In the genomic region with DNA sequence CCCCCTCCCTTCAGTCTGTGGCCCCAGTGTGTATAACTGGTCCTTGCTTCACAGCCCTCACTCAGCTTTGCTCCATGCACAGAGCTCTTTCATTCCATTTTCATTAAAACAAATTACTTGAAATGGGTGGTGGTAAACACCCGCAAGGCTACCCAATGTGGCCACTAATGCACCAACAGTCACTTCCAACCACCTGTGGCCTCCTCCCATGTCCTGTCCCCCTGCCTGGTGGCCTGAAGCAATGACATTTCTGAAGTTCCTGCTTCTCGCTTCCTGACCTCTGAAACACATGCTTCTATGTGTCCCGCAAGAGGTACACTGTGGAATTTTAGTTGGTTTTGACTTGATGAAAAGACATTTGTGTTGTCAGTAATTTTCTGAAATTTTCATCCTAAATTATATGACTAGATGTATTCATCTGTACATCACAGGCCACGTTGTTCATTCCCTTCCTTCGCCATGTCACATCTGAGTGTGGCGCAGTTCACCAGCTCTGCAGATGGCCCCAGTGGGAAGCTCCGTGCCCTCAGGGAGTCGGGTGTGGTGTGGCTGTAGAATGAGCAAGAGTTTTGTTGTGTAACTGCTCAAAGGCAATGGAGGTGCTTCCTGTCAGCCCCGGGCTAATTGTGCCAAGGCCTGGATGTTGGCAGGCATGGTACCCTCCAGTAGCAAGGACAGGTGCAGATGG, we compare ENCODE assay signal across 19 cellular contexts. TPM values are rescaled to one million over a fixed set of nuclear protein-coding genes. Genes with fewer than 3 reads are reported as not detected.
DNase-seq lines count a peak whose midpoint lies in the region; ATAC-seq and TF ChIP-seq lines count a peak whose summit lies in the region.
"Had no signal": no experiment of that assay in that cellular context is flagged by ENCODE, and none has a peak within 500 bp of the region (broad histone marks: within the 10 kb centered on the region; RNA-seq: fewer than 3 reads in every experiment).

No MANE protein-coding gene starts in this region.

- no peak overlapping the region for H3K4me3 ChIP-seq in upper lobe of right lung
- H3K4me3 ChIP-seq: esophagus muscularis mucosa, left lung, thoracic aorta had no signal

- H3K36me3 Mint-ChIP-seq in natural killer cell (no peaks in the 10 kb centered on the region), T-helper 17 cell (ENCODE audit: low read depth) (peaks cover 4% of the 10 kb centered on the region)
- H3K36me3 Mint-ChIP-seq in natural killer cell treated with Interleukin-12 subunit alpha and Interleukin-12 subunit beta and Interleukin-15 and Interleukin-18, amount 100 ng/mL, for 72 hours, result no peaks in the 10 kb centered on the region

- no peak for ATAC-seq in natural killer cell
- ATAC-seq in natural killer cell treated with Interleukin-12 subunit alpha and Interleukin-12 subunit beta and Interleukin-15 and Interleukin-18, amount 100 ng/mL, for 72 hours, result no peak
- ATAC-seq in T-helper 17 cell, result no peak
- ATAC-seq in upper lobe of right lung, result peak; percentile 26
- no peak for ATAC-seq in HG03432 (IDR thresholded peaks at IDR 0.05; ENCODE audit: unreplicated experiment)
- ATAC-seq: left lung had no signal

- H3K9me3 ChIP-seq in T-helper 17 cell (ENCODE audit: control insufficient read depth, low read length, poor library complexity, severe bottlenecking), result no peaks in the 10 kb centered on the region
- no peaks in the 10 kb centered on the region for H3K9me3 ChIP-seq in upper lobe of right lung
- H3K9me3 ChIP-seq: esophagus muscularis mucosa, left lung, thoracic aorta had no signal

- no peak overlapping the region for H3K27ac ChIP-seq in upper lobe of right lung
- H3K27ac ChIP-seq: esophagus muscularis mucosa, thoracic aorta had no signal

- H3K27me3 Mint-ChIP-seq in natural killer cell (ENCODE audit: low read depth in 2 of 2) (no peaks in the 10 kb centered on the region), T-helper 17 cell (no peaks in the 10 kb centered on the region)
- no peaks in the 10 kb centered on the region for H3K27me3 Mint-ChIP-seq in natural killer cell treated with Interleukin-12 subunit alpha and Interleukin-12 subunit beta and Interleukin-15 and Interleukin-18, amount 100 ng/mL, for 72 hours
- H3K27me3 Mint-ChIP-seq: central memory CD8-positive, alpha-beta T cell had no signal

- H3K4me1 Mint-ChIP-seq in natural killer cell, result peaks cover 23 to 35% of the 10 kb centered on the region in 2 donors
- peaks cover 12 to 17% of the 10 kb centered on the region in 2 donors for H3K4me1 Mint-ChIP-seq in natural killer cell treated with Interleukin-12 subunit alpha and Interleukin-12 subunit beta and Interleukin-15 and Interleukin-18, amount 100 ng/mL, for 72 hours (ENCODE audit: low read depth in 2 of 2)
- H3K4me1 Mint-ChIP-seq in T-helper 17 cell, result peaks cover 36% of the 10 kb centered on the region

- H3K27me3 ChIP-seq in upper lobe of right lung, result no peaks in the 10 kb centered on the region
- H3K27me3 ChIP-seq: left lung had no signal

- H3K36me3 ChIP-seq in upper lobe of right lung, result no peaks in the 10 kb centered on the region
- H3K36me3 ChIP-seq: esophagus muscularis mucosa, left lung, thoracic aorta had no signal

- H3K4me1 ChIP-seq in upper lobe of right lung, result no peaks in the 10 kb centered on the region
- H3K4me1 ChIP-seq: esophagus muscularis mucosa had no signal

- DNase-seq in natural killer cell, result no peak
- no peak for DNase-seq in natural killer cell treated with Interleukin-12 subunit alpha and Interleukin-12 subunit beta and Interleukin-15 and Interleukin-18, amount 100 ng/mL, for 72 hours (ENCODE audit: low spot score)
- DNase-seq in MV-4-11 (lab: John Stamatoyannopoulos, UW), result peak; percentile 52
- no peak for DNase-seq in T-helper 17 cell
- no peak for DNase-seq in upper lobe of right lung
- no peak for DNase-seq in globus pallidus (ENCODE audit: low spot score)
- no peak for DNase-seq in NCI-H2227 (lab: John Stamatoyannopoulos, UW; ENCODE audit: unreplicated experiment)
- DNase-seq: activated CD4-positive, alpha-beta T cell treated with anti-CD3 and anti-CD28 coated beads for 48 hours; aorta; EL; left lung; NCI-H526 treated with DMSO at 0.1 percent for 48 hours; occipital lobe; RPMI8226; SW 1271 had no signal

- no peaks in the 10 kb centered on the region for H3K9me3 Mint-ChIP-seq in natural killer cell
- no peaks in the 10 kb centered on the region for H3K9me3 Mint-ChIP-seq in natural killer cell treated with Interleukin-12 subunit alpha and Interleukin-12 subunit beta and Interleukin-15 and Interleukin-18, amount 100 ng/mL, for 72 hours
- H3K9me3 Mint-ChIP-seq: central memory CD8-positive, alpha-beta T cell had no signal

- TF ChIP-seq CTCF in natural killer cell (IDR thresholded peaks at IDR 0.05) (no peak), upper lobe of right lung (IDR thresholded peaks at IDR 0.05) (no peak)

- H3K27ac Mint-ChIP-seq in natural killer cell (peak overlapping the region; percentile 13 to 15), T-helper 17 cell (peak overlapping the region; percentile 82)
- peak overlapping the region in 1 of 2 donors; percentile 79 for H3K27ac Mint-ChIP-seq in natural killer cell treated with Interleukin-12 subunit alpha and Interleukin-12 subunit beta and Interleukin-15 and Interleukin-18, amount 100 ng/mL, for 72 hours

- H3K4me3 Mint-ChIP-seq in natural killer cell (no peak overlapping the region), T-helper 17 cell (no peak overlapping the region)
- H3K4me3 Mint-ChIP-seq in natural killer cell treated with Interleukin-12 subunit alpha and Interleukin-12 subunit beta and Interleukin-15 and Interleukin-18, amount 100 ng/mL, for 72 hours, result no peak overlapping the region
- H3K4me3 Mint-ChIP-seq: central memory CD8-positive, alpha-beta T cell had no signal

- intact Hi-C loops in natural killer cell (cut with micrococcal nuclease), result loop anchor here (5.0 kb wide), 1 partner anchor 1271 kb away; no protein-coding TSS in a partner anchor
- intact Hi-C loops in upper lobe of right lung (cut with DNase I), result no loop called here

RNA-seq across cellular contexts. Expression of a gene that starts 9.6 kb away (rescaled TPM):
- 1 to 10 TPM; 1.2 to 5.2 (median 4.3) TPM for total RNA-seq in natural killer cell
- total RNA-seq in natural killer cell treated with Interleukin-12 subunit alpha and Interleukin-12 subunit beta and Interleukin-15 and Interleukin-18, amount 100 ng/mL, for 72 hours, result 1 to 10 TPM in 1 of 2 donors, under 1 TPM in 1; 0.57 to 2.6 TPM
- total RNA-seq in T-helper 17 cell, result 1 to 10 TPM; 4.7 to 5.3 TPM
- 1.9 TPM for total RNA-seq in upper lobe of right lung
- total RNA-seq: thoracic aorta had no signal
